1 cellular context compared by ENCODE assay signal in genomic region chr10:110739811-110740271, GRCh38.
TF ChIP-seq lines count a peak whose summit lies in the region.

No MANE protein-coding gene starts in this region.

TF ChIP-seq in HepG2, 621 proteins besides CTCF, POLR2A, EP300 and RAD21 (continued from another document and continues in another):
- 0 out of 2 replicates have a peak, but pooled peaks have one; percentile 32 for TF ChIP-seq HNF1A (IDR thresholded peaks at IDR 0.05; ENCODE audit: low read depth)
- peak; percentile 82; the same call in 1 of the 2 replicates for TF ChIP-seq HNF1A (CRISPR knock-in tag; IDR thresholded peaks at IDR 0.05; ENCODE audit: borderline replicate concordance)
- TF ChIP-seq PCBP2 (optimal IDR thresholded peaks at IDR 0.05; ENCODE audit: low read depth, low read length, poor library complexity, severe bottlenecking) = no peak
- TF ChIP-seq CREM (IDR thresholded peaks at IDR 0.05) = peak; percentile 59; the same call in 1 of the 2 replicates
- TF ChIP-seq CREM (CRISPR knock-in tag; IDR thresholded peaks at IDR 0.05) = no peak
- TF ChIP-seq REL (CRISPR knock-in tag; conservative IDR thresholded peaks at IDR 0.05) = no peak
- TF ChIP-seq HNF4G (IDR thresholded peaks at IDR 0.05; ENCODE audit: borderline replicate concordance, low read depth, low read length) = no peak
- TF ChIP-seq HNF4G (CRISPR knock-in tag; IDR thresholded peaks at IDR 0.05; ENCODE audit: borderline replicate concordance, low read depth) = no peak
- peak; percentile 63 for TF ChIP-seq MED1 (CRISPR knock-in tag; IDR thresholded peaks at IDR 0.05)
- TF ChIP-seq ATM (IDR thresholded peaks at IDR 0.05; ENCODE audit: borderline replicate concordance) = no peak
- no peak for TF ChIP-seq EEA1 (CRISPR knock-in tag; IDR thresholded peaks at IDR 0.05; ENCODE audit: borderline replicate concordance)
- TF ChIP-seq ZGPAT (CRISPR knock-in tag; IDR thresholded peaks at IDR 0.05) = peak; percentile 71
- TF ChIP-seq ZNF350 (CRISPR knock-in tag; IDR thresholded peaks at IDR 0.05; ENCODE audit: borderline replicate concordance, low read depth) = peak; percentile 79; the same call in 1 of the 2 replicates
- TF ChIP-seq PBX3 (CRISPR knock-in tag; IDR thresholded peaks at IDR 0.05; ENCODE audit: borderline replicate concordance) = no peak
- no peak for TF ChIP-seq MAFK (conservative IDR thresholded peaks at IDR 0.05 in 1 of 2, IDR thresholded peaks at IDR 0.05 in 1 of 2; ENCODE audit: low read length in 2 of 2)
- TF ChIP-seq ETS1 (CRISPR knock-in tag; IDR thresholded peaks at IDR 0.05) = no peak
- no peak for TF ChIP-seq ZNF597 (CRISPR knock-in tag; IDR thresholded peaks at IDR 0.05)
- TF ChIP-seq MXI1 (IDR thresholded peaks at IDR 0.05; ENCODE audit: borderline replicate concordance, low read depth, low read length) = no peak
- no peak for TF ChIP-seq ZKSCAN1 (IDR thresholded peaks at IDR 0.05; ENCODE audit: low read length)
- TF ChIP-seq AGO2 (optimal IDR thresholded peaks at IDR 0.05; ENCODE audit: low read depth, low read length) = no peak
- no peak for TF ChIP-seq ZNF451 (CRISPR knock-in tag; IDR thresholded peaks at IDR 0.05)
- no peak for TF ChIP-seq REPIN1 (CRISPR knock-in tag; IDR thresholded peaks at IDR 0.05; ENCODE audit: borderline replicate concordance, low read depth)
- TF ChIP-seq RCOR2 (CRISPR knock-in tag; IDR thresholded peaks at IDR 0.05) = 0 out of 2 replicates have a peak, but pooled peaks have one; percentile 48
- TF ChIP-seq ATF1 (CRISPR knock-in tag; IDR thresholded peaks at IDR 0.05) = peak; percentile 16; the same call in 1 of the 2 replicates
- TF ChIP-seq JARID2 (CRISPR knock-in tag; IDR thresholded peaks at IDR 0.05; ENCODE audit: insufficient replicate concordance) = no peak
- peak in 1 of 2 experiments; percentile 55; a peak in 1 of 4 replicates for TF ChIP-seq KLF16 (CRISPR knock-in tag; IDR thresholded peaks at IDR 0.05)
- no peak for TF ChIP-seq RFXAP (CRISPR knock-in tag; IDR thresholded peaks at IDR 0.05; ENCODE audit: borderline replicate concordance)
- no peak for TF ChIP-seq ZBTB10 (CRISPR knock-in tag; IDR thresholded peaks at IDR 0.05; ENCODE audit: borderline replicate concordance)
- no peak for TF ChIP-seq ZNF780A (CRISPR knock-in tag; IDR thresholded peaks at IDR 0.05)
- no peak for TF ChIP-seq ZNF207 (IDR thresholded peaks at IDR 0.05; ENCODE audit: borderline replicate concordance)
- TF ChIP-seq ZNF441 (CRISPR knock-in tag; IDR thresholded peaks at IDR 0.05; ENCODE audit: borderline replicate concordance) = no peak
- TF ChIP-seq HIVEP1 (CRISPR knock-in tag; IDR thresholded peaks at IDR 0.05) = no peak
- TF ChIP-seq THAP11 (CRISPR knock-in tag; IDR thresholded peaks at IDR 0.05) = peak; percentile 55; the same call in 1 of the 2 replicates
- no peak for TF ChIP-seq PBX2 (CRISPR knock-in tag; IDR thresholded peaks at IDR 0.05)
- TF ChIP-seq ZNF577 (CRISPR knock-in tag; IDR thresholded peaks at IDR 0.05; ENCODE audit: borderline replicate concordance, low read depth) = no peak
- TF ChIP-seq MAF1 (CRISPR knock-in tag; IDR thresholded peaks at IDR 0.05; ENCODE audit: borderline replicate concordance) = no peak
- no peak for TF ChIP-seq ESRRA (CRISPR knock-in tag; IDR thresholded peaks at IDR 0.05; ENCODE audit: low read depth)
- TF ChIP-seq ZBTB21 (CRISPR knock-in tag; IDR thresholded peaks at IDR 0.05) = no peak
- no peak for TF ChIP-seq TOE1 (CRISPR knock-in tag; IDR thresholded peaks at IDR 0.05)
- no peak for TF ChIP-seq ZNF446 (CRISPR knock-in tag; IDR thresholded peaks at IDR 0.05)
- no peak for TF ChIP-seq YEATS4 (CRISPR knock-in tag; IDR thresholded peaks at IDR 0.05; ENCODE audit: borderline replicate concordance)
- no peak for TF ChIP-seq SMARCE1 (IDR thresholded peaks at IDR 0.05; ENCODE audit: borderline replicate concordance)
- TF ChIP-seq FOXP4 (CRISPR knock-in tag; IDR thresholded peaks at IDR 0.05) = peak; percentile 66
- TF ChIP-seq GFI1 (CRISPR knock-in tag; IDR thresholded peaks at IDR 0.05; ENCODE audit: borderline replicate concordance) = peak; percentile 60; the same call in 1 of the 2 replicates
- no peak for TF ChIP-seq ZNF432 (CRISPR knock-in tag; IDR thresholded peaks at IDR 0.05; ENCODE audit: borderline replicate concordance)
- TF ChIP-seq JUND (CRISPR knock-in tag; IDR thresholded peaks at IDR 0.05) = no peak
- TF ChIP-seq SSRP1 (CRISPR knock-in tag; IDR thresholded peaks at IDR 0.05) = no peak
- no peak for TF ChIP-seq ZNF784 (CRISPR knock-in tag; IDR thresholded peaks at IDR 0.05; ENCODE audit: borderline replicate concordance)
- peak; percentile 84 for TF ChIP-seq NCOA2 (CRISPR knock-in tag; IDR thresholded peaks at IDR 0.05)
- no peak for TF ChIP-seq SRF (IDR thresholded peaks at IDR 0.05; ENCODE audit: low read depth, low read length)
- TF ChIP-seq LCORL (IDR thresholded peaks at IDR 0.05) = no peak
- TF ChIP-seq LCORL (CRISPR knock-in tag; IDR thresholded peaks at IDR 0.05) = 0 out of 2 replicates have a peak, but pooled peaks have one; percentile 44
- 0 out of 2 replicates have a peak, but pooled peaks have one; percentile 35 for TF ChIP-seq KDM1A (CRISPR knock-in tag; IDR thresholded peaks at IDR 0.05)
- TF ChIP-seq ZNF230 (CRISPR knock-in tag; IDR thresholded peaks at IDR 0.05) = no peak
